In genomic region chr4:113444386-113444785, GRCh38 we compare ENCODE assay signal across 11 cellular contexts.
DNase-seq lines count a peak whose midpoint lies in the region; TF ChIP-seq lines count a peak whose summit lies in the region.
"Had no signal": no experiment of that assay in that cellular context is flagged by ENCODE, and none has a peak within 500 bp of the region (broad histone marks: within the 10 kb centered on the region; RNA-seq: fewer than 3 reads in every experiment).

No MANE protein-coding gene starts in this region.

- no peaks in the 10 kb centered on the region for H3K36me3 ChIP-seq in rectal smooth muscle tissue (ENCODE audit: control insufficient read depth, insufficient read depth, low read length)
- no peaks in the 10 kb centered on the region for H3K36me3 ChIP-seq in CD8-positive, alpha-beta memory T cell (ENCODE audit: insufficient read depth, low read length)
- H3K36me3 ChIP-seq: ovary had no signal

- peak; percentile 81 for DNase-seq in EH (ENCODE audit: low read depth)
- peak; percentile 89 for DNase-seq in amniotic epithelial cell (ENCODE audit: low read depth)
- DNase-seq in fibroblast of pulmonary artery (ENCODE audit: low read depth) = peak; percentile 79
- DNase-seq in HK-2 (ENCODE audit: unreplicated experiment) = no peak
- DNase-seq in SKM-1 treated with dmso at 0.1 percent for 144 hours (lab: John Stamatoyannopoulos, UW; ENCODE audit: unreplicated experiment) = no peak
- DNase-seq in cortex of kidney (lab: John Stamatoyannopoulos, UW) = no peak
- no peak for DNase-seq in CD8-positive, alpha-beta memory T cell
- DNase-seq: activated naive CD8-positive, alpha-beta T cell treated with anti-CD3 and anti-CD28 coated beads, Interleukin-2, amount 50 U/mL, for 24 hours; NCI-H774 had no signal

- peaks cover 0 to 4% (median 0%) of the 10 kb centered on the region in 5 donors for H3K9me3 Mint-ChIP-seq in CD8-positive, alpha-beta memory T cell

- H3K9ac ChIP-seq in rectal smooth muscle tissue (ENCODE audit: low read length) = no peak overlapping the region

- no peak overlapping the region for H3K27ac Mint-ChIP-seq in CD8-positive, alpha-beta memory T cell

- peak overlapping the region; percentile 34 for H3K27ac ChIP-seq in rectal smooth muscle tissue (ENCODE audit: low read depth, low read length)
- no peak overlapping the region for H3K27ac ChIP-seq in CD8-positive, alpha-beta memory T cell (ENCODE audit: low read depth, low read length)

- H3K4me1 ChIP-seq in rectal smooth muscle tissue (ENCODE audit: control insufficient read depth, insufficient read depth, low read length) = peaks cover 18% of the 10 kb centered on the region
- no peaks in the 10 kb centered on the region for H3K4me1 ChIP-seq in CD8-positive, alpha-beta memory T cell (ENCODE audit: insufficient read depth, low read length)

- no peak for TF ChIP-seq CTCF in fibroblast of pulmonary artery (IDR thresholded peaks at IDR 0.05; ENCODE audit: low read length, missing control alignments)

- no peak overlapping the region for H3K4me3 ChIP-seq in fibroblast of pulmonary artery (replicated peaks; ENCODE audit: low read depth, low read length)
- H3K4me3 ChIP-seq in rectal smooth muscle tissue (ENCODE audit: low read length) = no peak overlapping the region
- no peak overlapping the region for H3K4me3 ChIP-seq in CD8-positive, alpha-beta memory T cell (ENCODE audit: low read length)
- H3K4me3 ChIP-seq: ovary had no signal

- H3K27me3 ChIP-seq in rectal smooth muscle tissue (ENCODE audit: control insufficient read depth, insufficient read depth, low read length) = no peaks in the 10 kb centered on the region
- H3K27me3 ChIP-seq in CD8-positive, alpha-beta memory T cell (ENCODE audit: insufficient read depth, low read length, poor library complexity, severe bottlenecking) = no peaks in the 10 kb centered on the region
- H3K27me3 ChIP-seq: ovary had no signal

- H3K36me3 Mint-ChIP-seq in CD8-positive, alpha-beta memory T cell = no peaks in the 10 kb centered on the region

- no peaks in the 10 kb centered on the region for H3K9me3 ChIP-seq in CD8-positive, alpha-beta memory T cell (ENCODE audit: low read length)
- H3K9me3 ChIP-seq: ovary had no signal

- POLR2A ChIA-PET in CD8-positive, alpha-beta memory T cell (lab: Charles Lee) = no interaction called here

- CTCF ChIA-PET in CD8-positive, alpha-beta memory T cell (lab: Charles Lee) = no interaction called here

- H3K4me3 Mint-ChIP-seq in CD8-positive, alpha-beta memory T cell = no peak overlapping the region
- H3K4me3 Mint-ChIP-seq: activated naive CD8-positive, alpha-beta T cell treated with anti-CD3 and anti-CD28 coated beads, Interleukin-2, amount 50 U/mL, for 24 hours had no signal

- peaks cover 0 to 6% (median 5%) of the 10 kb centered on the region in 3 donors for H3K4me1 Mint-ChIP-seq in CD8-positive, alpha-beta memory T cell
- H3K4me1 Mint-ChIP-seq: activated naive CD8-positive, alpha-beta T cell treated with anti-CD3 and anti-CD28 coated beads, Interleukin-2, amount 50 U/mL, for 24 hours had no signal

- H3K27me3 Mint-ChIP-seq in CD8-positive, alpha-beta memory T cell = peaks cover 2 to 6% of the 10 kb centered on the region in 2 donors

Comparison
In these comparisons a context has a peak if more than half of its experiments do, and no peak if none do; other contexts are left out.
1. DNase-seq: peak in EH (single experiment), amniotic epithelial cell (single experiment) and fibroblast of pulmonary artery (single experiment); none in HK-2 (single experiment), SKM-1 treated with dmso at 0.1 percent for 144 hours (single experiment), cortex of kidney (single experiment) and CD8-positive, alpha-beta memory T cell (0 of 5).